1 cellular context compared by ENCODE assay signal in genomic region chr1:93056214-93056613, GRCh38.
TF ChIP-seq lines count a peak whose summit lies in the region.

No MANE protein-coding gene starts in this region.

TF ChIP-seq in HepG2, 621 proteins besides CTCF, POLR2A, EP300 and RAD21 (continued from another document):
- TF ChIP-seq REST (IDR thresholded peaks at IDR 0.05; ENCODE audit: borderline replicate concordance in 1 of 2, low read depth in 1 of 2, low read length in 2 of 2) (peak; percentile 68 to 97), TEAD3 (CRISPR knock-in tag; optimal IDR thresholded peaks at IDR 0.05; ENCODE audit: borderline replicate concordance) (peak; percentile 20), EHMT2 (IDR thresholded peaks at IDR 0.05; ENCODE audit: borderline replicate concordance, low read depth, low read length) (peak; percentile 89; the same call in 1 of the 2 replicates), RXRB (CRISPR knock-in tag; IDR thresholded peaks at IDR 0.05; ENCODE audit: borderline replicate concordance) (0 out of 2 replicates have a peak, but pooled peaks have one; percentile 25), ZNF496 (CRISPR knock-in tag; IDR thresholded peaks at IDR 0.05; ENCODE audit: insufficient replicate concordance) (no peak), BRCA1 (CRISPR knock-in tag; IDR thresholded peaks at IDR 0.05) (0 out of 2 replicates have a peak, but pooled peaks have one; percentile 33), ZSCAN9 (CRISPR knock-in tag; IDR thresholded peaks at IDR 0.05; ENCODE audit: borderline replicate concordance) (peak; percentile 64; the same call in 1 of the 2 replicates), SNAPC2 (CRISPR knock-in tag; IDR thresholded peaks at IDR 0.05) (no peak), ZNF7 (CRISPR knock-in tag; IDR thresholded peaks at IDR 0.05) (peak; percentile 73), MIER2 (CRISPR knock-in tag; IDR thresholded peaks at IDR 0.05) (peak; percentile 97), WIZ (CRISPR knock-in tag; IDR thresholded peaks at IDR 0.05) (peak; percentile 90; the same call in 1 of the 2 replicates), TGIF2 (CRISPR knock-in tag; IDR thresholded peaks at IDR 0.05) (peak; percentile 68), RARA (CRISPR knock-in tag; IDR thresholded peaks at IDR 0.05) (peak; percentile 22; the same call in 1 of the 2 replicates), HDAC2 (CRISPR knock-in tag; IDR thresholded peaks at IDR 0.05) (peak; percentile 17; the same call in 1 of the 2 replicates)
